1 cellular context compared by ENCODE assay signal in the genomic region with DNA sequence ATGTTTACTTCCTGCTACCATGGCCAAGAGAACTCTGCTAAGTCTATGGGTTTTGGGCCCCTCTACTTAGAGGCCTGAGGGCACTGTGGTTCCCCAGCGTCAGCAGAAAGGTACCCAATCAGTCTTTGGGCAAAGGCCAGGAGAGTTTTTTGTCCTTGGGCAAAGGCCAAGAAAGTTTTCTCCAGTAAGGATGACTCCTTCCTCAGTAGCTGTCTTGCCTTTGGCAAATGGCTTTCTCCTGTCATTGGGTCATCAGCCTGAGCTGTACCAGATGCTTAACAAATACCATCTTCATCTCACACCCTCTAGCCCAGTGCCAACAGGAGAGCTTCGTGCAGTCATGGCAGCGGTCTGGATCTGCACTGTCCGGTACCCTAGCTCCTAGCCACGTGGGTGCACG.
TF ChIP-seq lines count a peak whose summit lies in the region.

No MANE protein-coding gene starts in this region.

TF ChIP-seq in SK-N-SH, 30 proteins besides CTCF, POLR2A, EP300 and RAD21 (continued from another document):
- TF ChIP-seq PBX3 (IDR thresholded peaks at IDR 0.05) (peak; percentile 93), TAF1 (IDR thresholded peaks at IDR 0.05; ENCODE audit: borderline replicate concordance, low read depth, low read length) (no peak), MEF2A (IDR thresholded peaks at IDR 0.05; ENCODE audit: borderline replicate concordance, low read depth) (no peak), IRF3 (IDR thresholded peaks at IDR 0.05; ENCODE audit: low read depth, low read length) (no peak), FOSL2 (IDR thresholded peaks at IDR 0.05; ENCODE audit: borderline replicate concordance, low read depth) (peak; percentile 49; the same call in 1 of the 2 replicates), RFX5 (IDR thresholded peaks at IDR 0.05; ENCODE audit: low read length) (no peak), NFIC (IDR thresholded peaks at IDR 0.05; ENCODE audit: borderline replicate concordance) (peak; percentile 97), FOXJ3 (CRISPR knock-in tag; IDR thresholded peaks at IDR 0.05) (no peak), TCF12 (IDR thresholded peaks at IDR 0.05) (peak; percentile 97), NRF1 (IDR thresholded peaks at IDR 0.05; ENCODE audit: low read depth, low read length) (no peak), SMC3 (IDR thresholded peaks at IDR 0.05; ENCODE audit: low read depth, low read length) (no peak), TEAD4 (IDR thresholded peaks at IDR 0.05; ENCODE audit: borderline replicate concordance, insufficient read depth) (peak; percentile 72), USF2 (IDR thresholded peaks at IDR 0.05; ENCODE audit: borderline replicate concordance, low read depth, low read length) (no peak), JUND (IDR thresholded peaks at IDR 0.05) (peak; percentile 50; the same call in 1 of the 2 replicates), GABPA (IDR thresholded peaks at IDR 0.05; ENCODE audit: low read depth) (no peak), YY1 (IDR thresholded peaks at IDR 0.05; ENCODE audit: low read depth) (no peak), GATA2 (CRISPR knock-in tag; IDR thresholded peaks at IDR 0.05) (no peak)
- TF ChIP-seq, protein P1, sequence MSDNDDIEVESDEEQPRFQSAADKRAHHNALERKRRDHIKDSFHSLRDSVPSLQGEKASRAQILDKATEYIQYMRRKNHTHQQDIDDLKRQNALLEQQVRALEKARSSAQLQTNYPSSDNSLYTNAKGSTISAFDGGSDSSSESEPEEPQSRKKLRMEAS (IDR thresholded peaks at IDR 0.05; ENCODE audit: low read depth): peak; percentile 48
